ENCODE assay signal across 8 cellular contexts in genomic region chrX:11665144-11666040, GRCh38. TPM values are rescaled to one million over a fixed set of nuclear protein-coding genes. Genes with fewer than 3 reads are reported as not detected.
DNase-seq lines count a peak whose midpoint lies in the region; ATAC-seq and TF ChIP-seq lines count a peak whose summit lies in the region.

TSS of gene ARHGAP6 (minus strand) at chrX:11665920. CDS start at chrX:11664828, 1,092 bp downstream.

- no peaks in the 10 kb centered on the region for H3K9me3 ChIP-seq in esophagus squamous epithelium

- TF ChIP-seq CTCF in esophagus squamous epithelium (IDR thresholded peaks at IDR 0.05) (no peak), nephron progenitor cell (IDR thresholded peaks at IDR 0.05) (no peak), CD14-positive monocyte (IDR thresholded peaks at IDR 0.05) (no peak)
- no peak for TF ChIP-seq CTCF in activated CD8-positive, alpha-beta T cell treated with anti-CD3 and anti-CD28 coated beads for 36 hours (IDR thresholded peaks at IDR 0.05)

- H3K4me1 ChIP-seq in esophagus squamous epithelium: peaks cover 0 to 21% (median 3%) of the 10 kb centered on the region in 3 donors

- TF ChIP-seq POLR2A in esophagus squamous epithelium (IDR thresholded peaks at IDR 0.05): peak in 1 of 4 donors; percentile 7

- peaks cover 0 to 44% (median 2%) of the 10 kb centered on the region in 4 donors for H3K27me3 ChIP-seq in esophagus squamous epithelium

- H3K27me3 Mint-ChIP-seq in nephron progenitor cell (ENCODE audit: low read depth, poor library complexity) (peaks cover 30% of the 10 kb centered on the region), CD14-positive monocyte (ENCODE audit: low read depth in 3 of 3) (peaks cover 37 to 56% (median 37%) of the 10 kb centered on the region in 3 donors)
- peaks cover 40% of the 10 kb centered on the region for H3K27me3 Mint-ChIP-seq in activated CD8-positive, alpha-beta T cell treated with anti-CD3 and anti-CD28 coated beads for 36 hours

- CTCF ChIA-PET in activated CD8-positive, alpha-beta T cell treated with anti-CD3 and anti-CD28 coated beads for 36 hours (lab: Charles Lee): interaction anchor here (1.4 kb wide), 1 partner anchor 12 kb away, joined by 3 read pairs; no protein-coding TSS in a partner anchor

- intact Hi-C loops in esophagus squamous epithelium (cut with DNase I) (no loop called here), CD14-positive monocyte (cut with micrococcal nuclease) (no loop called here)
- intact Hi-C loops in activated CD8-positive, alpha-beta T cell treated with anti-CD3 and anti-CD28 coated beads for 36 hours (cut with micrococcal nuclease): loop anchor here (10.0 kb wide), 1 partner anchor 131 kb away; no protein-coding TSS in a partner anchor

- H3K9me3 Mint-ChIP-seq in nephron progenitor cell: peaks cover 40% of the 10 kb centered on the region
- H3K9me3 Mint-ChIP-seq in activated CD8-positive, alpha-beta T cell treated with anti-CD3 and anti-CD28 coated beads for 36 hours: no peaks in the 10 kb centered on the region
- H3K9me3 Mint-ChIP-seq in CD14-positive monocyte: peaks cover 0 to 20% (median 10%) of the 10 kb centered on the region in 7 donors

- H3K4me3 Mint-ChIP-seq in nephron progenitor cell (peak within 1 kb of the TSS; percentile 86), CD14-positive monocyte (peak within 1 kb of the TSS in 1 of 2 donors; percentile 68)
- no peak within 1 kb of the TSS for H3K4me3 Mint-ChIP-seq in activated CD8-positive, alpha-beta T cell treated with anti-CD3 and anti-CD28 coated beads for 36 hours

- DNase-seq in GM03348 (ENCODE audit: low spot score): peak; percentile 57
- DNase-seq in NCI-H748 (lab: John Stamatoyannopoulos, UW; ENCODE audit: unreplicated experiment): peak; percentile 63
- DNase-seq in esophagus squamous epithelium (lab: John Stamatoyannopoulos, UW): no peak
- DNase-seq in nephron progenitor cell: peak; percentile 65
- DNase-seq in activated CD8-positive, alpha-beta T cell treated with anti-CD3 and anti-CD28 coated beads for 36 hours: no peak
- DNase-seq in activated effector memory CD4-positive, alpha-beta T cell treated with Interleukin-2 at 50 U/mL for 16 hours: no peak
- DNase-seq in CD14-positive monocyte (ENCODE audit: low spot score): no peak

- peaks cover 44% of the 10 kb centered on the region for H3K4me1 Mint-ChIP-seq in nephron progenitor cell
- H3K4me1 Mint-ChIP-seq in activated CD8-positive, alpha-beta T cell treated with anti-CD3 and anti-CD28 coated beads for 36 hours (ENCODE audit: low read depth): peaks cover 2% of the 10 kb centered on the region
- H3K4me1 Mint-ChIP-seq in CD14-positive monocyte: no peaks in the 10 kb centered on the region

- ATAC-seq in HG02588 (IDR thresholded peaks at IDR 0.05; ENCODE audit: unreplicated experiment): no peak
- ATAC-seq in activated CD8-positive, alpha-beta T cell treated with anti-CD3 and anti-CD28 coated beads for 36 hours: no peak

- peak within 1 kb of the TSS in 3 of 4 donors; percentile 65 to 80 (median 73) for H3K27ac ChIP-seq in esophagus squamous epithelium

- H3K36me3 Mint-ChIP-seq in nephron progenitor cell (ENCODE audit: low read depth): no peaks in the 10 kb centered on the region
- H3K36me3 Mint-ChIP-seq in activated CD8-positive, alpha-beta T cell treated with anti-CD3 and anti-CD28 coated beads for 36 hours (ENCODE audit: low read depth): no peaks in the 10 kb centered on the region
- H3K36me3 Mint-ChIP-seq in CD14-positive monocyte: no peaks in the 10 kb centered on the region

- WGBS in esophagus squamous epithelium, 2 donors: 21% methylated on average over 15 of the region's 71 CpGs; no CpG with 5 or more reads in 1 of the 2 donors

- peak within 1 kb of the TSS; percentile 22 to 62 (median 45) for H3K4me3 ChIP-seq in esophagus squamous epithelium

- peak within 1 kb of the TSS; percentile 87 for H3K27ac Mint-ChIP-seq in nephron progenitor cell
- no peak within 1 kb of the TSS for H3K27ac Mint-ChIP-seq in activated CD8-positive, alpha-beta T cell treated with anti-CD3 and anti-CD28 coated beads for 36 hours
- no peak within 1 kb of the TSS for H3K27ac Mint-ChIP-seq in CD14-positive monocyte

- H3K36me3 ChIP-seq in esophagus squamous epithelium: no peaks in the 10 kb centered on the region

- POLR2A ChIA-PET in activated CD8-positive, alpha-beta T cell treated with anti-CD3 and anti-CD28 coated beads for 36 hours (lab: Charles Lee): interaction anchor here (0.6 kb wide), 1 partner anchor 39 kb away, joined by 3 read pairs; no protein-coding TSS in a partner anchor

RNA-seq across cellular contexts. Expression of gene ARHGAP6, which starts in this region (rescaled TPM):
- 1 to 10 TPM in 3 of 4 donors, under 1 TPM in 1; 0.64 to 9.5 (median 2.3) TPM for total RNA-seq in esophagus squamous epithelium
- total RNA-seq in activated CD8-positive, alpha-beta T cell treated with anti-CD3 and anti-CD28 coated beads for 36 hours: not detected
- under 1 TPM; 0.31 to 0.40 TPM for polyA plus RNA-seq in CD14-positive monocyte

Comparison
In these comparisons a context has a peak if more than half of its experiments do, and no peak if none do; other contexts are left out.
1. DNase-seq: peak in GM03348 (single experiment), NCI-H748 (single experiment) and nephron progenitor cell (single experiment); none in esophagus squamous epithelium (single experiment), activated CD8-positive, alpha-beta T cell treated with anti-CD3 and anti-CD28 coated beads for 36 hours (single experiment), activated effector memory CD4-positive, alpha-beta T cell treated with Interleukin-2 at 50 U/mL for 16 hours (single experiment) and CD14-positive monocyte (single experiment).